29 cellular contexts compared by ENCODE assay signal in genomic region chr15:68880382-68880781, GRCh38. TPM values are rescaled to one million over a fixed set of nuclear protein-coding genes. Genes with fewer than 3 reads are reported as not detected.
"Had no signal": no experiment of that assay in that cellular context is flagged by ENCODE, and none has a peak within 500 bp of the region (broad histone marks: within the 10 kb centered on the region; RNA-seq: fewer than 3 reads in every experiment).

No MANE protein-coding gene starts in this region.

- H3K9me3 ChIP-seq: colonic mucosa, esophagus squamous epithelium, gastrocnemius medialis, gastroesophageal sphincter, heart left ventricle, heart right ventricle had no signal

- H3K4me3 ChIP-seq: colonic mucosa, coronary artery, dorsolateral prefrontal cortex, esophagus squamous epithelium, gastrocnemius medialis, gastroesophageal sphincter, heart left ventricle, heart right ventricle, hepatocyte had no signal

- DNase-seq: colonic mucosa; cortex of kidney; dermis blood vessel endothelial cell; dorsolateral prefrontal cortex; effector CD4-positive, alpha-beta T cell; effector CD8-positive, alpha-beta T cell; effector memory CD4-positive, alpha-beta T cell; effector memory CD8-positive, alpha-beta T cell; endodermal cell; erythroblast; esophagus squamous epithelium; foreskin fibroblast; foreskin keratinocyte; foreskin melanocyte; gastrocnemius medialis; glutamatergic neuron; head of caudate nucleus; heart left ventricle; heart right ventricle had no signal

- H3K4me1 ChIP-seq: colonic mucosa, foreskin keratinocyte had no signal

- H3K9me3 Mint-ChIP-seq: dendritic cell treated with granulocyte-macrophage colony-stimulating factor and Interleukin-4, amounts not matched to agents 40 ng/mL and 50 ng/mL, for 4 days; effector memory CD8-positive, alpha-beta T cell; endodermal cell had no signal

- H3K79me2 ChIP-seq: hepatocyte had no signal

- H3K27ac Mint-ChIP-seq: dendritic cell treated with granulocyte-macrophage colony-stimulating factor and Interleukin-4, amounts not matched to agents 40 ng/mL and 50 ng/mL, for 4 days; effector memory CD8-positive, alpha-beta T cell; endodermal cell had no signal

- H3K27me3 ChIP-seq: colonic mucosa, dorsolateral prefrontal cortex, gastrocnemius medialis, heart left ventricle, hepatocyte had no signal

- ATAC-seq: effector memory CD8-positive, alpha-beta T cell; esophagus mucosa; foreskin keratinocyte; gastrocnemius medialis; gastroesophageal sphincter; heart left ventricle; heart right ventricle had no signal

- H3K4me2 ChIP-seq: hepatocyte had no signal

- FAIRE-seq: colon, endometrium, endothelial cell of umbilical vein, frontal cortex had no signal

- H3K36me3 ChIP-seq: colonic mucosa, esophagus squamous epithelium, gastrocnemius medialis, gastroesophageal sphincter, heart left ventricle, heart right ventricle had no signal

- H3K27ac ChIP-seq: colonic mucosa, coronary artery, dorsolateral prefrontal cortex, epithelial cell of prostate, esophagus squamous epithelium, foreskin keratinocyte, gastrocnemius medialis, gastroesophageal sphincter, heart left ventricle, heart right ventricle, hepatocyte had no signal

- H2AFZ ChIP-seq: hepatocyte had no signal

- H3K4me3 Mint-ChIP-seq: dendritic cell treated with granulocyte-macrophage colony-stimulating factor and Interleukin-4, amounts not matched to agents 40 ng/mL and 50 ng/mL, for 4 days; effector memory CD8-positive, alpha-beta T cell; endodermal cell had no signal

- H3K4me1 Mint-ChIP-seq: endodermal cell had no signal

RNA-seq across cellular contexts. Expression of gene SPESP1, which starts 49.9 kb away (rescaled TPM):
- total RNA-seq: endodermal cell, hepatocyte had no signal
- polyA plus RNA-seq: hepatocyte had no signal
